ENCODE assay signal across 1 cellular context in the genomic region with DNA sequence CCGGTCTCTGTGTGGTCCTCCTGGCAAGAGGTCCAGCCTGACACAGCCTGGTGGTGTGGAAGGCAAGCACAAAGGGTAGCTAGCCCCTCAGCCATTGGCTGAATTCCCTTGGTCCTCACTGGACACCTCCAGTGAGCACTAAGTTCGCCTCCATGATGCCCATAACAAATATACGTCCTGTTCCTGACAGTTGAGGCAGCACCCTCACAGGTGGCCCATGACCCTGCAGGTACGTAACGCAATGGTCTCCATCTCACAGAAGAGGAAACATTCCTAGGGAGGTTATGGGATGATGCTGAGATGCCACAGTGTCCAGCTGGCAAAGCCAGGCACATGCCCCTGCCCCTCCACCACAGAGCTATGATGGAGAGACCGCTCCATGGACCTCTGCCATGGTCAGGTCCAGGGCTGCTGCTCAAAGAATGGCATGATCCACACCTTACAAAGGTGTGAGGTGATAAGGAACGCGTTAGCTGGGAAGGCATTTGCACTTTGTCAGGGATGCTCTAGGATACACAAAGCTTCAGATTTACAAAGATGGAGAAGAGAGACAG.
TF ChIP-seq lines count a peak whose summit lies in the region.

No MANE protein-coding gene starts in this region.

TF ChIP-seq in HCT116, 20 proteins besides CTCF, POLR2A, EP300 and RAD21 (continued from another document):
- TF ChIP-seq CEBPB (IDR thresholded peaks at IDR 0.05; ENCODE audit: low read depth) (no peak), JUND (IDR thresholded peaks at IDR 0.05) (no peak), TCF7L2 (IDR thresholded peaks at IDR 0.05; ENCODE audit: borderline replicate concordance, extremely low read depth, insufficient read depth, insufficient read length) (no peak), POLR2AphosphoS5 (IDR thresholded peaks at IDR 0.05; ENCODE audit: low read depth, low read length) (no peak), CBX3 (IDR thresholded peaks at IDR 0.05; ENCODE audit: low read depth) (no peak), YY1 (IDR thresholded peaks at IDR 0.05; ENCODE audit: extremely low read depth, insufficient replicate concordance, low read depth, low read length) (no peak), ZFX (IDR thresholded peaks at IDR 0.05) (no peak), SP1 (IDR thresholded peaks at IDR 0.05; ENCODE audit: low read depth) (no peak), EZH2phosphoT487 (IDR thresholded peaks at IDR 0.05; ENCODE audit: borderline replicate concordance) (no peak), ELF1 (IDR thresholded peaks at IDR 0.05; ENCODE audit: borderline replicate concordance, low read depth) (no peak), ZNF274 (IDR thresholded peaks at IDR 0.05; ENCODE audit: low read depth, low read length) (no peak), EZH2 (IDR thresholded peaks at IDR 0.05) (no peak), SRF (IDR thresholded peaks at IDR 0.05; ENCODE audit: low read depth) (no peak)
- TF ChIP-seq, protein P1, sequence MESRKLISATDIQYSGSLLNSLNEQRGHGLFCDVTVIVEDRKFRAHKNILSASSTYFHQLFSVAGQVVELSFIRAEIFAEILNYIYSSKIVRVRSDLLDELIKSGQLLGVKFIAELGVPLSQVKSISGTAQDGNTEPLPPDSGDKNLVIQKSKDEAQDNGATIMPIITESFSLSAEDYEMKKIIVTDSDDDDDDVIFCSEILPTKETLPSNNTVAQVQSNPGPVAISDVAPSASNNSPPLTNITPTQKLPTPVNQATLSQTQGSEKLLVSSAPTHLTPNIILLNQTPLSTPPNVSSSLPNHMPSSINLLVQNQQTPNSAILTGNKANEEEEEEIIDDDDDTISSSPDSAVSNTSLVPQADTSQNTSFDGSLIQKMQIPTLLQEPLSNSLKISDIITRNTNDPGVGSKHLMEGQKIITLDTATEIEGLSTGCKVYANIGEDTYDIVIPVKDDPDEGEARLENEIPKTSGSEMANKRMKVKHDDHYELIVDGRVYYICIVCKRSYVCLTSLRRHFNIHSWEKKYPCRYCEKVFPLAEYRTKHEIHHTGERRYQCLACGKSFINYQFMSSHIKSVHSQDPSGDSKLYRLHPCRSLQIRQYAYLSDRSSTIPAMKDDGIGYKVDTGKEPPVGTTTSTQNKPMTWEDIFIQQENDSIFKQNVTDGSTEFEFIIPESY (IDR thresholded peaks at IDR 0.05; ENCODE audit: extremely low read depth, insufficient replicate concordance, low read length): no peak
- TF ChIP-seq, protein P2, sequence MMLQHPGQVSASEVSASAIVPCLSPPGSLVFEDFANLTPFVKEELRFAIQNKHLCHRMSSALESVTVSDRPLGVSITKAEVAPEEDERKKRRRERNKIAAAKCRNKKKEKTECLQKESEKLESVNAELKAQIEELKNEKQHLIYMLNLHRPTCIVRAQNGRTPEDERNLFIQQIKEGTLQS (IDR thresholded peaks at IDR 0.05): no peak
